1 cellular context compared by ENCODE assay signal in genomic region chr4:123967360-123967759, GRCh38.
TF ChIP-seq lines count a peak whose summit lies in the region.

No MANE protein-coding gene starts in this region.

TF ChIP-seq in IMR-90, 13 proteins besides CTCF, POLR2A, EP300 and RAD21 (continued from another document):
- TF ChIP-seq CEBPB (IDR thresholded peaks at IDR 0.05; ENCODE audit: low read depth, low read length) (0 out of 2 replicates have a peak, but pooled peaks have one; percentile 2), MAFK (IDR thresholded peaks at IDR 0.05; ENCODE audit: low read depth, low read length) (no peak)
TF ChIP-seq in IMR-90: peak in this region for 1.
